In genomic region chr5:1289559-1289958, GRCh38 we compare ENCODE assay signal across 3 cellular contexts. TPM values are rescaled to one million over a fixed set of nuclear protein-coding genes. Genes with fewer than 3 reads are reported as not detected.
"Had no signal": no experiment of that assay in that cellular context is flagged by ENCODE, and none has a peak within 500 bp of the region (broad histone marks: within the 10 kb centered on the region; RNA-seq: fewer than 3 reads in every experiment).

No MANE protein-coding gene starts in this region.

RNA-seq across cellular contexts. Expression of gene TERT, which starts 5.3 kb away (rescaled TPM):
- total RNA-seq: ascending aorta, bronchial epithelial cell had no signal
- polyA plus RNA-seq: cardiac muscle cell had no signal
